16 cellular contexts compared by ENCODE assay signal in the genomic region with DNA sequence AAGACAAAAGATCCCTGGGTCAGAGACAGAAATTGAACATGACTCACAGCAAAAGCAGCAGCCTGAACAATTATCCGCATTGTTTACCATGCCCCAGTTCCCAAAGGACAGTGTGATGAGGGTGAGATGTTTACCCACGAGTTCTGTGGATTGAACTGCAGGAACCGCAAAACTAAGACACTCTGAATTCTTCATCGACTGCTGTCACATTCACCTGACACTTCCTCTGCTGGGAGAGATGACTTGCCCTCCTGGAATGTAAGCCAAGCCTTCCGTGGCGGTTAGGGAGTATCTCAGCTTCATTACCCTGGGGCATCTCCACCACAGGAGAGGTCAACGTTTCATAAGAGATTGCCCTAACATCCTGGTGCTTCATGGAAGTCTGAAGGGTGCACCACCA.
DNase-seq lines count a peak whose midpoint lies in the region; ATAC-seq and TF ChIP-seq lines count a peak whose summit lies in the region.
"Had no signal": no experiment of that assay in that cellular context is flagged by ENCODE, and none has a peak within 500 bp of the region (broad histone marks: within the 10 kb centered on the region; RNA-seq: fewer than 3 reads in every experiment).

No MANE protein-coding gene starts in this region.

- ATAC-seq in effector memory CD8-positive, alpha-beta T cell (replicated peaks): no peak
- no peak for ATAC-seq in GM18498 (IDR thresholded peaks at IDR 0.05; ENCODE audit: unreplicated experiment)

- no peaks in the 10 kb centered on the region for H3K4me1 Mint-ChIP-seq in effector memory CD8-positive, alpha-beta T cell (ENCODE audit: low read depth in 2 of 2)

- H3K27ac ChIP-seq in RWPE1: peak overlapping the region; percentile 54; the same call in 1 of the 2 replicates
- H3K27ac ChIP-seq: PC-9 had no signal

- H3K4me3 Mint-ChIP-seq in effector memory CD8-positive, alpha-beta T cell: no peak overlapping the region
- H3K4me3 Mint-ChIP-seq: HFFc6; T-helper 2 cell treated with Interferon-gamma antibody and Interleukin-4, amounts not matched to agents 5 μg/mL and 100 μg/mL, for 36 hours had no signal

- H3K27ac Mint-ChIP-seq in effector memory CD8-positive, alpha-beta T cell: no peak overlapping the region
- H3K27ac Mint-ChIP-seq: HFFc6; T-helper 2 cell treated with Interferon-gamma antibody and Interleukin-4, amounts not matched to agents 5 μg/mL and 100 μg/mL, for 36 hours had no signal

- no peaks in the 10 kb centered on the region for H3K36me3 Mint-ChIP-seq in effector memory CD8-positive, alpha-beta T cell (ENCODE audit: insufficient read depth)

- CTCF ChIA-PET in RWPE1 (lab: Yijun Ruan, JAX): interaction anchor here (0.7 kb wide), 1 partner anchor 53 kb away, joined by 3 read pairs; no protein-coding TSS in a partner anchor

- POLR2A ChIA-PET in RWPE1 (lab: Yijun Ruan, JAX; ENCODE audit: low non-redundant PET): no interaction called here

- no peaks in the 10 kb centered on the region for H3K9me3 Mint-ChIP-seq in effector memory CD8-positive, alpha-beta T cell
- H3K9me3 Mint-ChIP-seq: T-helper 2 cell treated with Interferon-gamma antibody and Interleukin-4, amounts not matched to agents 5 μg/mL and 100 μg/mL, for 36 hours had no signal

- peaks cover 0 to 5% of the 10 kb centered on the region in 2 donors for H3K27me3 Mint-ChIP-seq in effector memory CD8-positive, alpha-beta T cell

- H3K4me3 ChIP-seq in epithelial cell of esophagus (ENCODE audit: low read length): no peak overlapping the region
- H3K4me3 ChIP-seq: PC-9 had no signal

- DNase-seq in ELR (ENCODE audit: low read depth) (peak; percentile 30), RWPE1 (ENCODE audit: low spot score) (peak; percentile 91), epithelial cell of esophagus (ENCODE audit: low read depth) (peak; percentile 98), mucosa of gallbladder (ENCODE audit: low spot score) (peak; percentile 54), T-helper 2 cell (no peak), Ammon's horn (ENCODE audit: low spot score) (no peak)
- no peak for DNase-seq in effector memory CD8-positive, alpha-beta T cell
- DNase-seq: HFFc6; NCI-H1694; NCI-H524; posterior cingulate gyrus; stimulated activated CD4-positive, alpha-beta T cell treated with anti-CD3 and anti-CD28 coated beads, Interleukin-15, amount 100 ng/mL, for 24 hours; substantia nigra had no signal

- TF ChIP-seq CTCF in RWPE1 (conservative IDR thresholded peaks at IDR 0.05; ENCODE audit: low read depth) (no peak), epithelial cell of esophagus (IDR thresholded peaks at IDR 0.05; ENCODE audit: insufficient read depth, low read depth, low read length, missing control alignments) (no peak)

Comparison
In these comparisons a context has a peak if more than half of its experiments do, and no peak if none do; other contexts are left out.
1. DNase-seq: peak in ELR (single experiment), RWPE1 (single experiment), epithelial cell of esophagus (single experiment) and mucosa of gallbladder (single experiment); none in effector memory CD8-positive, alpha-beta T cell (0 of 3), T-helper 2 cell (0 of 5) and Ammon's horn (single experiment).